7 cellular contexts compared by ENCODE assay signal in the genomic region with DNA sequence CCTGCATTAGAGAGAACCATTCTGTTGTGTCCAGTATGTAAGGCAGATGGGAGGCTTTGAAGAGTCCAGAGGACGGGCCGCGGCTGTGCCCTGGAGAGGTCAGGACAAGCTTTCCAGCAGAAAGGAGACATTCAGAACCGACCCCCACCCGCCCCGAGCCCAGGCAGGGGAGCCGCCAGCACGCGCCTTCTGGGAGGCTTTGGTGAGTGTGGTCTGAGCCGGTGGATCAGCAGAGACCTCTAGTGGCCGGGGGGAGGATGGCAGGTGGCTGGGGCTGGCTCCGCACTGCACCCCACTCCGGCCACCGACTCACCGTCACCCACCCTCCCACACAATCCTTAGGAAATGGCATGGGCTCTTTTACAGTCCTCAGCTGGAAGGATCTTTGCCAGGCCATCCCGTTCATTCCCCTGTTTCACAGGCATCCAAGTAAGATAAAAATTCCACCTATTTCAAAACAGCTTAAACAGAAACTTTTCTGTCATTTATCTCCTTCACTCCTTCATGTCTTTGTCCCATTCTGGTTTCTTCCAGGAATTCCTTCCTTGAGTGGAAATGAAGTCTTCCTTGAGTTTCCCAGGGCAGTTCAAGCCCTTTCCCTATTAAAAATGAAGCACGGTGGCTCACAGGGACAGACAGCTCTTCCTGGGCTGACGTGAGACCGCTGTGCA.
DNase-seq lines count a peak whose midpoint lies in the region; ATAC-seq and TF ChIP-seq lines count a peak whose summit lies in the region.

No MANE protein-coding gene starts in this region.

- WGBS in lung, 2 donors: 16 to 17% methylated on average over 19 of the region's 19 CpGs

- no peaks in the 10 kb centered on the region for H3K9me3 ChIP-seq in lung (ENCODE audit: control insufficient read depth in 2 of 2, insufficient read depth in 1 of 2, low read length in 1 of 2)

- peak overlapping the region in 1 of 2 donors; percentile 61 for H3K27ac ChIP-seq in lung (ENCODE audit: low read depth in 1 of 2, low read length in 1 of 2)

- H3K4me3 ChIP-seq in lung: no peak overlapping the region

- peak; percentile 82 for TF ChIP-seq CTCF in lung (IDR thresholded peaks at IDR 0.05; ENCODE audit: control extremely low read depth, extremely low read depth)

- H3K36me3 ChIP-seq in lung (ENCODE audit: control insufficient read depth in 2 of 2, insufficient read depth in 2 of 2, low read length in 2 of 2): no peaks in the 10 kb centered on the region

- H3K27me3 ChIP-seq in lung (ENCODE audit: control insufficient read depth, insufficient read depth): no peaks in the 10 kb centered on the region

- DNase-seq in NCI-H2227 (lab: John Stamatoyannopoulos, UW; ENCODE audit: unreplicated experiment) (peak; percentile 41), dedifferentiated amniotic fluid mesenchymal stem cell (ENCODE audit: extremely low spot score) (peak; percentile 39), lung (ENCODE audit: low spot score) (peak; percentile 67)
- peak; percentile 51 to 62 for DNase-seq in activated CD4-positive, alpha-beta T cell treated with anti-CD3 and anti-CD28 coated beads, Interleukin-2, amount 50 U/mL, for 4 hours
- DNase-seq in stimulated activated CD8-positive, alpha-beta memory T cell treated with anti-CD3 and anti-CD28 coated beads, Interleukin-15, amount 100 ng/mL, for 24 hours (ENCODE audit: low read depth): peak; percentile 57

- ATAC-seq in GM18498 (IDR thresholded peaks at IDR 0.05; ENCODE audit: unreplicated experiment) (peak; percentile 93), HG02763 (IDR thresholded peaks at IDR 0.05; ENCODE audit: unreplicated experiment) (peak; percentile 78), lung (ENCODE audit: insufficient read depth, low FRiP score) (peak; percentile 89)

- H3K4me1 ChIP-seq in lung (ENCODE audit: control insufficient read depth in 2 of 2, insufficient read depth in 2 of 2, low read length in 2 of 2): peaks cover 0 to 2% of the 10 kb centered on the region in 2 donors
